In the genomic region with DNA sequence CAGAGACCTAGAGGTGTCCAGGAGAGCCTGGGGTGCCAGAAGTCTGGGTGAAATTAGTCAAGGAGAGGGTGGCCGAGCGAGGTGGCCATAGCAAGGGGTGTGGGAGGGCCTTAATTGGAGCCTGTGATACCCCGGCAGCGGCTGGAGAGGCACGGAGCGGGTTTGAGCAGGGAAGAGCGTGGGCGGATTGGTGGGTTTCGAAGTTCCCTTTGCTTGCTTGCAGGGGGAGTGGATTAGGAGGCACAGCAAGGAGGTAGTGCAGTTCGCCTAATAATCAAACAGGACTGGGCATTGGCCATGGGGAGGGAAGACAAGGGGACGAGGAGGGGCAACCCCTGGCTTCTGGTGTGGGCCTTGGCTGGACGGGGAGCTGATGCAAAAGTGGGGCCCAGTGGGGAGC, we compare ENCODE assay signal across 2 cellular contexts.
TF ChIP-seq lines count a peak whose summit lies in the region.

No MANE protein-coding gene starts in this region.

TF ChIP-seq in A549, 52 proteins besides CTCF, POLR2A, EP300 and RAD21 (continued from another document):
- TF ChIP-seq MAX (IDR thresholded peaks at IDR 0.05) (no peak), NR3C1 (IDR thresholded peaks at IDR 0.05) (no peak), ATOH8 (CRISPR knock-in tag; IDR thresholded peaks at IDR 0.05; ENCODE audit: low read depth) (no peak), BHLHE40 (IDR thresholded peaks at IDR 0.05; ENCODE audit: low read depth, low read length) (no peak), NFE2L2 (conservative IDR thresholded peaks at IDR 0.05; ENCODE audit: low read length) (no peak), FOSL2 (IDR thresholded peaks at IDR 0.05) (no peak), FOSL2 (CRISPR knock-in tag; IDR thresholded peaks at IDR 0.05) (no peak), RNF2 (IDR thresholded peaks at IDR 0.05; ENCODE audit: borderline replicate concordance, low read depth) (no peak), MAZ (IDR thresholded peaks at IDR 0.05; ENCODE audit: borderline replicate concordance, low read depth, low read length) (no peak), BCL3 (IDR thresholded peaks at IDR 0.05) (no peak), CHD2 (IDR thresholded peaks at IDR 0.05; ENCODE audit: low read length, partially characterized antibody) (no peak), PBX3 (IDR thresholded peaks at IDR 0.05) (no peak), HOXB13 (CRISPR knock-in tag; IDR thresholded peaks at IDR 0.05; ENCODE audit: low read depth) (no peak)
- TF ChIP-seq, protein P1, sequence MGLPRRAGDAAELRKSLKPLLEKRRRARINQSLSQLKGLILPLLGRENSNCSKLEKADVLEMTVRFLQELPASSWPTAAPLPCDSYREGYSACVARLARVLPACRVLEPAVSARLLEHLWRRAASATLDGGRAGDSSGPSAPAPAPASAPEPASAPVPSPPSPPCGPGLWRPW (IDR thresholded peaks at IDR 0.05) = no peak

TF ChIP-seq in HEK293, 187 proteins besides CTCF, POLR2A, EP300 and RAD21 (continued from another document):
- peak; percentile 42; the same call in 1 of the 2 replicates for TF ChIP-seq EGR2 (tag by site-specific recombination; IDR thresholded peaks at IDR 0.05; ENCODE audit: low read depth)
- TF ChIP-seq ZFHX2 (tag by site-specific recombination; conservative IDR thresholded peaks at IDR 0.05) = peak; percentile 61
